10 cellular contexts compared by ENCODE assay signal in the genomic region with DNA sequence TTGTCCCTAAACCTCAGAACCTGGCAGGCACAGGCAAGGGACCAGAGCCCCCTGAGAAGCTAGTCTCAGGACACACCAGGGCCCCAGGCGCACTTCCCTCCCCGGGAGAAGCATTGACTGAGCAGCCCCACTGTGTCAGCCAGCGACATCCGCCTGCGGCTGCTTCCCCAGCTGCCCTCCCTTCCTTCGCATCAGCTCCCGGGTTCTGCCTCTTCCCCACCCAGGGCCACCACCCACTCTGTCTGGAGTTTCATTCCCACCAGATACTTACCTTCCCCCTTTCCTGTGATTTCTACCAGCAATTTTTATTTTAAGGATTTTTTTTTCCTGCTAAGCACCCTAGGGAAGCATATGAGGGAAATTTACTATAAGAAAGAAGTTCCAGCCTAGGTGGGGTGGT.
DNase-seq lines count a peak whose midpoint lies in the region; ATAC-seq and TF ChIP-seq lines count a peak whose summit lies in the region.
"Had no signal": no experiment of that assay in that cellular context is flagged by ENCODE, and none has a peak within 500 bp of the region (broad histone marks: within the 10 kb centered on the region; RNA-seq: fewer than 3 reads in every experiment).

No MANE protein-coding gene starts in this region.

- intact Hi-C loops in left ventricle myocardium superior (cut with micrococcal nuclease) = no loop called here

- H3K27me3 ChIP-seq in parathyroid adenoma (ENCODE audit: control insufficient read depth, insufficient read depth, low read length) = no peaks in the 10 kb centered on the region
- H3K27me3 ChIP-seq: Peyer's patch had no signal

- no peaks in the 10 kb centered on the region for H3K36me3 ChIP-seq in parathyroid adenoma (ENCODE audit: control insufficient read depth, insufficient read depth, low read length)
- H3K36me3 ChIP-seq: Peyer's patch had no signal

- peak in 8 of 14 donors; percentile 29 to 66 (median 48) for DNase-seq in C1 segment of cervical spinal cord (lab: John Stamatoyannopoulos, UW)
- peak; percentile 73 for DNase-seq in UCSD-AML1 (lab: John Stamatoyannopoulos, UW; ENCODE audit: unreplicated experiment)
- DNase-seq in left ventricle myocardium superior = peak; percentile 75
- DNase-seq: NCI-H1092 treated with DMSO at 0.1 percent for 48 hours, Peyer's patch had no signal

- H3K4me3 ChIP-seq in parathyroid adenoma (ENCODE audit: low read depth, low read length) = no peak overlapping the region
- H3K4me3 ChIP-seq: Peyer's patch had no signal

- peak overlapping the region; percentile 42 for H3K27ac ChIP-seq in parathyroid adenoma

- H3K9me3 ChIP-seq in parathyroid adenoma (ENCODE audit: control insufficient read depth, low read length) = no peaks in the 10 kb centered on the region
- H3K9me3 ChIP-seq: Peyer's patch had no signal

- H3K4me1 ChIP-seq in parathyroid adenoma = peaks cover 4% of the 10 kb centered on the region

- H3K9ac ChIP-seq in parathyroid adenoma = no peak overlapping the region

- ATAC-seq in left ventricle myocardium superior (peak; percentile 77), HG03095 (IDR thresholded peaks at IDR 0.05; ENCODE audit: unreplicated experiment) (no peak), GM18861 (IDR thresholded peaks at IDR 0.05; ENCODE audit: unreplicated experiment) (no peak), GM21367 (IDR thresholded peaks at IDR 0.05; ENCODE audit: unreplicated experiment) (no peak), GM18907 (IDR thresholded peaks at IDR 0.05; ENCODE audit: unreplicated experiment) (no peak)

- H3K4me2 ChIP-seq in parathyroid adenoma (ENCODE audit: low read length) = no peak overlapping the region

- H2AFZ ChIP-seq in parathyroid adenoma = no peak overlapping the region

- no peak for TF ChIP-seq CTCF in parathyroid adenoma (IDR thresholded peaks at IDR 0.05)

- no peaks in the 10 kb centered on the region for H3K79me2 ChIP-seq in parathyroid adenoma
